ENCODE assay signal across 8 cellular contexts in genomic region chr1:101293461-101294045, GRCh38. TPM values are rescaled to one million over a fixed set of nuclear protein-coding genes. Genes with fewer than 3 reads are reported as not detected.
DNase-seq lines count a peak whose midpoint lies in the region; ATAC-seq and TF ChIP-seq lines count a peak whose summit lies in the region.

No MANE protein-coding gene starts in this region.

- H3K27ac ChIP-seq in GM23338 (ENCODE audit: low read depth) (no peak overlapping the region), OCI-LY3 (ENCODE audit: low read length) (peak overlapping the region; percentile 38), ovary (no peak overlapping the region)

- H3K36me3 ChIP-seq in GM23338 (ENCODE audit: insufficient read depth) (no peaks in the 10 kb centered on the region), OCI-LY3 (replicated peaks; ENCODE audit: low read depth, low read length) (no peaks in the 10 kb centered on the region), ovary (no peaks in the 10 kb centered on the region)

- no peak overlapping the region for H3K4me3 ChIP-seq in GM23338
- H3K4me3 ChIP-seq in OCI-LY3 (ENCODE audit: low read length) = peak overlapping the region; percentile 28; the same call in 1 of the 2 replicates
- no peak overlapping the region for H3K4me3 ChIP-seq in ovary

- no peaks in the 10 kb centered on the region for H4K20me1 ChIP-seq in GM23338 (replicated peaks; ENCODE audit: insufficient read depth)
- no peaks in the 10 kb centered on the region for H4K20me1 ChIP-seq in OCI-LY3 (ENCODE audit: insufficient read depth, low read length)

- DNase-seq in GM23338 (ENCODE audit: low spot score) = no peak
- DNase-seq in effector CD4-positive, alpha-beta T cell = peak; percentile 44
- no peak for DNase-seq in NCI-H524 (lab: John Stamatoyannopoulos, UW)
- DNase-seq in NCI-H446 (lab: John Stamatoyannopoulos, UW) = no peak
- no peak for DNase-seq in ovary
- DNase-seq in NCI-H748 treated with DMSO at 0.1 percent for 48 hours (lab: John Stamatoyannopoulos, UW) = no peak

- H3K9me3 Mint-ChIP-seq in GM23338 = no peaks in the 10 kb centered on the region

- H3K9me3 ChIP-seq in OCI-LY3 (ENCODE audit: insufficient read depth, low read length) (no peaks in the 10 kb centered on the region), ovary (no peaks in the 10 kb centered on the region)

- no peaks in the 10 kb centered on the region for H3K79me2 ChIP-seq in GM23338 (replicated peaks; ENCODE audit: insufficient read depth)
- H3K79me2 ChIP-seq in OCI-LY3 (ENCODE audit: low read length) = no peaks in the 10 kb centered on the region

- H2AFZ ChIP-seq in GM23338 (peak overlapping the region; percentile 78; the same call in 1 of the 2 replicates), OCI-LY3 (ENCODE audit: low read depth, low read length) (no peak overlapping the region)

- H3K4me1 Mint-ChIP-seq in GM23338 = peaks cover 19% of the 10 kb centered on the region

- H3K4me1 ChIP-seq in GM23338 (ENCODE audit: insufficient read depth) = peaks cover 8% of the 10 kb centered on the region
- peaks cover 39% of the 10 kb centered on the region for H3K4me1 ChIP-seq in OCI-LY3 (ENCODE audit: low read length)
- H3K4me1 ChIP-seq in ovary (ENCODE audit: insufficient read depth) = no peaks in the 10 kb centered on the region

- 91 to 94% (median 94%) methylated on average over 4 of the region's 4 CpGs for WGBS in ovary, 3 donors

- TF ChIP-seq POLR2A in ovary (IDR thresholded peaks at IDR 0.05) = no peak

- TF ChIP-seq CTCF in GM23338 (conservative IDR thresholded peaks at IDR 0.05; ENCODE audit: low read depth in 2 of 2) (no peak), OCI-LY3 (IDR thresholded peaks at IDR 0.05; ENCODE audit: low read depth, low read length) (no peak), ovary (IDR thresholded peaks at IDR 0.05) (no peak)

- ATAC-seq in GM18498 (IDR thresholded peaks at IDR 0.05; ENCODE audit: unreplicated experiment) (peak; percentile 61), GM23338 (no peak)

- H3K4me2 ChIP-seq in GM23338 (no peak overlapping the region), OCI-LY3 (ENCODE audit: low read length) (peak overlapping the region; percentile 65)

- peaks cover 2% of the 10 kb centered on the region for H3K27me3 Mint-ChIP-seq in GM23338 (ENCODE audit: insufficient read depth, low read depth, poor library complexity)

- H3K27ac Mint-ChIP-seq in GM23338 = peak overlapping the region; percentile 42; the same call in 1 of the 2 replicates

- H3K9me2 ChIP-seq in GM23338 (ENCODE audit: insufficient read depth) = no peaks in the 10 kb centered on the region

- intact Hi-C loops in ovary (cut with DNase I) = loop anchor here in 1 of 4 donors (10.0 kb wide), 1 partner anchor 369 kb away; no protein-coding TSS in a partner anchor

- no peaks in the 10 kb centered on the region for H3K36me3 Mint-ChIP-seq in GM23338 (ENCODE audit: low read depth)

- H3K9ac ChIP-seq in OCI-LY3 (ENCODE audit: low read length) = no peak overlapping the region

- no peaks in the 10 kb centered on the region for H3F3A ChIP-seq in GM23338 (replicated peaks; ENCODE audit: low read depth)

- H3K4me3 Mint-ChIP-seq in GM23338 = no peak overlapping the region

- no peak for TF ChIP-seq EP300 in ovary (IDR thresholded peaks at IDR 0.05)

- H3K27me3 ChIP-seq in GM23338 (ENCODE audit: insufficient read depth) (no peaks in the 10 kb centered on the region), OCI-LY3 (ENCODE audit: low read depth, low read length) (peaks cover 45% of the 10 kb centered on the region), ovary (no peaks in the 10 kb centered on the region)

TF ChIP-seq in GM23338, 12 proteins besides CTCF, POLR2A, EP300 and RAD21 (continues in another document):
- TF ChIP-seq STAT1 (IDR thresholded peaks at IDR 0.05; ENCODE audit: unreplicated experiment) = no peak
- TF ChIP-seq EZH2phosphoT487 (IDR thresholded peaks at IDR 0.05; ENCODE audit: unreplicated experiment) = no peak
- TF ChIP-seq ZNF462 (CRISPR knock-in tag; IDR thresholded peaks at IDR 0.05) = no peak
- TF ChIP-seq ZNF331 (CRISPR knock-in tag; IDR thresholded peaks at IDR 0.05; ENCODE audit: low read depth) = no peak
- no peak for TF ChIP-seq ZNF114 (CRISPR knock-in tag; IDR thresholded peaks at IDR 0.05)
- no peak for TF ChIP-seq JUNB (IDR thresholded peaks at IDR 0.05; ENCODE audit: unreplicated experiment)
- no peak for TF ChIP-seq EZH2 (IDR thresholded peaks at IDR 0.05; ENCODE audit: low read depth, unreplicated experiment)
- no peak for TF ChIP-seq NANOG (IDR thresholded peaks at IDR 0.05; ENCODE audit: borderline replicate concordance)
- TF ChIP-seq POLR2AphosphoS5 (IDR thresholded peaks at IDR 0.05; ENCODE audit: low read depth) = no peak
- TF ChIP-seq CREB1 (CRISPR knock-in tag; IDR thresholded peaks at IDR 0.05; ENCODE audit: low read depth) = no peak
- TF ChIP-seq ETS1 (IDR thresholded peaks at IDR 0.05) = no peak

RNA-seq across cellular contexts. Expression of gene S1PR1, which starts 56.7 kb away (rescaled TPM):
- total RNA-seq in GM23338 (2014; rRNA removed; shearing (Covaris generic)) = 4.1 and 5.2 TPM in 2 replicates
- 2.6 and 2.7 TPM in 2 replicates for polyA plus RNA-seq in GM23338 (2016; fragmentation: Nextera tagmentation; extraction: Ambion mirVana)
- 10 to 100 TPM in 3 of 7 donors, 1 to 10 TPM in 4; 8.0 to 26.2 (median 8.8) TPM for total RNA-seq in ovary
- 10 to 100 TPM; 25.8 to 27.8 TPM for polyA plus RNA-seq in ovary
